Comparison of ENCODE assay signal across 29 cellular contexts in the genomic region with DNA sequence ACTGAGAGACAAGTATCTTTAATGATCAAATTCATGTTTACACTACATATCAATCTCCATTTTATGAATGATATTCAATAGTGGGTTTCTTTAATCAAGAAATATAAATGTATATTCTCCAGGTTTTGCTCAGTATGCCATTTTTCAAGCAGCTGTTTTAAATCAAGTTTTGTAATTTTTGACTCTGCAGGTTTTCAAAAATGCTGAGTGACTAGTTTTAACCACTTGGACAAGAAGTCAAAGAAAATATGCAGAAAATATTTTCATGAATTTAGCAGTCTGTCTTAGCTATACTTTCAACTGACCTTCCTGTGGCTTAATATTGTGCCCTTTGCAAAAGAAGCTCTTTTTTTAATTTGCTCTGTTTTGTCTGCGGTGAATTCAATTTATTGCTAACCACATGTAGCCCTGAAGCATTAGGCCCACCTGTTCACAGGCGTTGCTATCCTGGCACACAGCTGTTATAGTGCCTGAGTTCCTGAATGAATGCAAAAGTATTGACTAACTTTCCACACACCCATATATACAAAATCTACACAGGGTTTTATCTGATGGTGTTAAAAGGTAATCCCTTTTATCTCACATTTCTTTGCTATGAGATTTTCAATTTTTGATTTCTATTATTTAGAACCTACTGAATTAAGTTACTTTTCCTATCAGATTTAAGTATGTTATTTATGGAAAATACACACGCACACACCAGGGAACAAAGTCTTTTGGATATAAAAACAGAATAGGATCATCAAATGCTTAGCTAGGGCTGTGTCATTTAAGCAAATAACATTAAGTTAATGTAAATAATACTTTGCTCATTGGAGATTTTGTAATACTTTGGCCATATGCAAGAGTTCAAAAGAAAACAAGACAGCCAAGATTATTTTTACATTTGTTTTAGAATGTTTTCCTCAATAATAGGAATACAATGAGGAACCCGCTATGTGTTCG.
DNase-seq lines count a peak whose midpoint lies in the region; ATAC-seq and TF ChIP-seq lines count a peak whose summit lies in the region.
"Had no signal": no experiment of that assay in that cellular context is flagged by ENCODE, and none has a peak within 500 bp of the region (broad histone marks: within the 10 kb centered on the region; RNA-seq: fewer than 3 reads in every experiment).

No MANE protein-coding gene starts in this region.

- H2AK5ac ChIP-seq in mesendoderm (ENCODE audit: low read length): no peak overlapping the region

- H3K4me3 ChIP-seq in KMS-11 (IDR thresholded peaks at IDR 0.05; ENCODE audit: insufficient read depth, low read depth, low read length) (no peak overlapping the region), PC-3 (ENCODE audit: low read length) (no peak overlapping the region), mesendoderm (ENCODE audit: low read length) (no peak overlapping the region), HAP-1 (no peak overlapping the region)
- H3K4me3 ChIP-seq: GM12878, left lung, tibial artery had no signal

- H3K4me1 ChIP-seq in KMS-11 (ENCODE audit: low read depth, poor library complexity, severe bottlenecking) (peaks cover 29% of the 10 kb centered on the region), PC-3 (ENCODE audit: insufficient read depth, low read length) (peaks cover 13% of the 10 kb centered on the region), mesendoderm (ENCODE audit: control insufficient read depth, low read depth, low read length) (no peaks in the 10 kb centered on the region), HAP-1 (no peaks in the 10 kb centered on the region)
- H3K4me1 ChIP-seq: left lung had no signal

- no peak overlapping the region for H2BK15ac ChIP-seq in mesendoderm (replicated peaks; ENCODE audit: low read depth)

- H4K5ac ChIP-seq in mesendoderm (ENCODE audit: low read length): no peak overlapping the region

- no peak overlapping the region for H3K18ac ChIP-seq in mesendoderm (ENCODE audit: low read length)

- H3K23ac ChIP-seq in mesendoderm (ENCODE audit: low read length): no peak overlapping the region

- no peak overlapping the region for H4K8ac ChIP-seq in mesendoderm (ENCODE audit: low read depth, low read length)

- H3K27ac ChIP-seq in 22Rv1 (peak overlapping the region; percentile 60), KMS-11 (peak overlapping the region; percentile 54), PC-3 (ENCODE audit: low read length) (peak overlapping the region; percentile 38), mesendoderm (ENCODE audit: low read depth, low read length) (no peak overlapping the region)
- H3K27ac ChIP-seq: left lung, tibial artery, WERI-Rb-1 had no signal

- H2BK5ac ChIP-seq in mesendoderm (ENCODE audit: low read length): no peak overlapping the region

- TF ChIP-seq CTCF in 22Rv1 (IDR thresholded peaks at IDR 0.05) (no peak), KMS-11 (conservative IDR thresholded peaks at IDR 0.05; ENCODE audit: low read depth, low read length) (no peak), PC-3 (conservative IDR thresholded peaks at IDR 0.05; ENCODE audit: low read depth, low read length) (no peak)

- H3K4me2 ChIP-seq in KMS-11: peak overlapping the region; percentile 48; the same call in 1 of the 2 replicates
- H3K4me2 ChIP-seq in PC-3 (ENCODE audit: low read length): peak overlapping the region; percentile 52
- H3K4me2 ChIP-seq in mesendoderm (ENCODE audit: low read length): no peak overlapping the region

- in situ Hi-C loops in HAP-1 (cut with MboI; ENCODE audit: low sequenced_read_pairs): no loop called here

- DNase-seq in PC-3: peak; percentile 63
- no peak for DNase-seq in left lobe of liver (ENCODE audit: low spot score)
- no peak for DNase-seq in mesendoderm
- no peak for DNase-seq in activated T-cell treated with anti-CD3 and anti-CD28 coated beads for 4 hours
- DNase-seq in HAP-1 (ENCODE audit: low spot score in 2 of 2): no peak
- DNase-seq in LoVo (ENCODE audit: low spot score): no peak
- DNase-seq: activated CD4-positive, alpha-beta T cell treated with anti-CD3 and anti-CD28 coated beads for 48 hours; activated CD8-positive, alpha-beta memory T cell treated with anti-CD3 and anti-CD28 coated beads for 24 hours; activated effector memory CD4-positive, alpha-beta T cell treated with Interleukin-2 at 50 U/mL for 16 hours; CD8-positive, alpha-beta T cell; effector memory CD8-positive, alpha-beta T cell; erythroblast; KBM-7; left lung; NCI-H1436; NK-92 treated with Interleukin-12 subunit alpha and Interleukin-12 subunit beta, amount 100 ng/mL, for 24 hours; posterior cingulate gyrus; right cardiac atrium; stimulated activated CD4-positive, alpha-beta T cell treated with anti-CD3 and anti-CD28 coated beads, Interleukin-12 subunit alpha, Interleukin-12 subunit beta, amount 100 ng/mL, for 4 hours; stimulated activated CD4-positive, alpha-beta T cell treated with anti-CD3 and anti-CD28 coated beads, Interleukin-4, amount 100 ng/mL, for 1 hour; SW 1271; T-helper 9 cell; tibial artery; WERI-Rb-1 had no signal

- CTCF ChIA-PET in PC-3 (lab: Charles Lee): interaction anchor here (0.7 kb wide), 1 partner anchor 1007 kb away, joined by 3 read pairs; no protein-coding TSS in a partner anchor

- no peak overlapping the region for H3K4ac ChIP-seq in mesendoderm (ENCODE audit: low read depth, low read length)

- H3F3A ChIP-seq in PC-3 (ENCODE audit: low read length, unreplicated experiment): no peaks in the 10 kb centered on the region

- no peak overlapping the region for H2BK120ac ChIP-seq in mesendoderm (ENCODE audit: low read depth, low read length)

- no peak overlapping the region for H3K9ac ChIP-seq in KMS-11
- H3K9ac ChIP-seq in PC-3 (ENCODE audit: low read length): no peak overlapping the region
- no peak overlapping the region for H3K9ac ChIP-seq in mesendoderm (ENCODE audit: low read length)

- no peaks in the 10 kb centered on the region for H3K9me2 ChIP-seq in PC-3 (replicated peaks; ENCODE audit: low read length)

- H3K79me2 ChIP-seq in KMS-11 (ENCODE audit: insufficient read depth, low read depth) (no peaks in the 10 kb centered on the region), PC-3 (ENCODE audit: low read length) (no peaks in the 10 kb centered on the region), mesendoderm (ENCODE audit: control insufficient read depth, insufficient read depth, low read length) (no peaks in the 10 kb centered on the region)

- intact Hi-C loops in PC-3 (cut with micrococcal nuclease): loop anchor here (5.0 kb wide), 1 partner anchor 250 kb away; no protein-coding TSS in a partner anchor

- WGBS in mesendoderm (ENCODE audit: extremely low coverage, insufficient coverage, low lambda C conversion rate): no CpG with 5 or more reads among the region's 5 CpGs

- no peaks in the 10 kb centered on the region for H3K9me3 ChIP-seq in PC-3 (ENCODE audit: low read length)
- H3K9me3 ChIP-seq in HAP-1: no peaks in the 10 kb centered on the region
- H3K9me3 ChIP-seq: left lung, tibial artery had no signal

- no peaks in the 10 kb centered on the region for H4K20me1 ChIP-seq in KMS-11 (ENCODE audit: insufficient read depth)
- H4K20me1 ChIP-seq in PC-3 (ENCODE audit: low read length): no peaks in the 10 kb centered on the region

- H2AFZ ChIP-seq in KMS-11 (ENCODE audit: low read depth): peak overlapping the region; percentile 14; the same call in 1 of the 2 replicates
- peak overlapping the region; percentile 24 for H2AFZ ChIP-seq in PC-3 (ENCODE audit: low read length)

- no peaks in the 10 kb centered on the region for H3K79me1 ChIP-seq in mesendoderm (ENCODE audit: low read length)

- no peaks in the 10 kb centered on the region for H3K27me3 ChIP-seq in KMS-11 (ENCODE audit: insufficient read depth, low read depth)
- H3K27me3 ChIP-seq in PC-3 (ENCODE audit: low read length): no peaks in the 10 kb centered on the region
- H3K27me3 ChIP-seq in mesendoderm (ENCODE audit: insufficient read depth, low read length, poor library complexity): no peaks in the 10 kb centered on the region
- no peaks in the 10 kb centered on the region for H3K27me3 ChIP-seq in HAP-1 (ENCODE audit: low read depth)
- H3K27me3 ChIP-seq: left lung, tibial artery had no signal

- POLR2A ChIA-PET in PC-3 (lab: Charles Lee; ENCODE audit: unreplicated experiment): interaction anchor here (0.5 kb wide), 1 partner anchor 36 kb away, joined by 3 read pairs; no protein-coding TSS in a partner anchor

- ATAC-seq in PC-3: peak; percentile 99
- peak; percentile 79 for ATAC-seq in left lobe of liver
- ATAC-seq: activated naive CD4-positive, alpha-beta T cell treated with anti-CD3 and anti-CD28 coated beads, Interleukin-2, amount 50 U/mL, for 72 hours; CD8-positive, alpha-beta T cell; effector memory CD8-positive, alpha-beta T cell; GM12878; left lung; Panc1; right cardiac atrium had no signal

- BruUV-seq in PC-3 (replicated peaks; lab: Mats Ljungman, UMichigan): no TSS peak

- no peaks in the 10 kb centered on the region for H3K36me3 ChIP-seq in KMS-11 (ENCODE audit: insufficient read depth)
- no peaks in the 10 kb centered on the region for H3K36me3 ChIP-seq in PC-3 (ENCODE audit: low read depth, low read length)
- no peaks in the 10 kb centered on the region for H3K36me3 ChIP-seq in mesendoderm (ENCODE audit: control insufficient read depth, insufficient read depth, low read length)
- no peaks in the 10 kb centered on the region for H3K36me3 ChIP-seq in HAP-1 (replicated peaks)
- H3K36me3 ChIP-seq: left lung, tibial artery, WERI-Rb-1 had no signal

- H3K56ac ChIP-seq in mesendoderm (ENCODE audit: low read length): no peak overlapping the region
